Comparison of ENCODE assay signal across 1 cellular context in genomic region chr17:16972346-16972745, GRCh38.
TF ChIP-seq lines count a peak whose summit lies in the region.

No MANE protein-coding gene starts in this region.

TF ChIP-seq in K562, 482 proteins besides CTCF, POLR2A, EP300 and RAD21 (continued from another document):
- TF ChIP-seq ZNF280B (CRISPR knock-in tag; IDR thresholded peaks at IDR 0.05) = no peak
